ENCODE assay signal across 1 cellular context in the genomic region with DNA sequence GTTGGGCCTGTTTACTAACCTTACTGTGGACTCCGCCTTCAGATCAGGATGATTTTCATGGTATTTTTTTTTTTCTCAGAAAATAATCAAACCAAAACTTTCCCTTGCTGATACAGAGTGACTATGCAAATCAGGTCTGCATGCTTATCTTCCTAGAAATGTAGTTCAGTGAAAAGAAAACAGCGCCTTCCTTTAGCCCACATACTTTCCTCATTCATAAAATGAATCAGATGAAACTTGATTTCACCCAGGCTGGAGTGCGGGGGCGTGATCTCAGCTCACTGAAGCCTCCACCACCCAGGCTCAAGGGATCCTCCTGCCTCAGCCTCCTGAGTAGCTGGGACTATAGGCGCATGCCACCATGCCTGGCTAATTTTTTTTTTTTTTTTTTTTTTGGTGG.
A peak's percentile ranks its signal among the peaks of the same experiment; 100 is the strongest.
TF ChIP-seq lines count a peak whose summit lies in the region.

No MANE protein-coding gene starts in this region.

TF ChIP-seq in GM12878, 131 proteins besides CTCF, POLR2A, EP300 and RAD21 (continues in another document):
- TF ChIP-seq, protein P1, sequence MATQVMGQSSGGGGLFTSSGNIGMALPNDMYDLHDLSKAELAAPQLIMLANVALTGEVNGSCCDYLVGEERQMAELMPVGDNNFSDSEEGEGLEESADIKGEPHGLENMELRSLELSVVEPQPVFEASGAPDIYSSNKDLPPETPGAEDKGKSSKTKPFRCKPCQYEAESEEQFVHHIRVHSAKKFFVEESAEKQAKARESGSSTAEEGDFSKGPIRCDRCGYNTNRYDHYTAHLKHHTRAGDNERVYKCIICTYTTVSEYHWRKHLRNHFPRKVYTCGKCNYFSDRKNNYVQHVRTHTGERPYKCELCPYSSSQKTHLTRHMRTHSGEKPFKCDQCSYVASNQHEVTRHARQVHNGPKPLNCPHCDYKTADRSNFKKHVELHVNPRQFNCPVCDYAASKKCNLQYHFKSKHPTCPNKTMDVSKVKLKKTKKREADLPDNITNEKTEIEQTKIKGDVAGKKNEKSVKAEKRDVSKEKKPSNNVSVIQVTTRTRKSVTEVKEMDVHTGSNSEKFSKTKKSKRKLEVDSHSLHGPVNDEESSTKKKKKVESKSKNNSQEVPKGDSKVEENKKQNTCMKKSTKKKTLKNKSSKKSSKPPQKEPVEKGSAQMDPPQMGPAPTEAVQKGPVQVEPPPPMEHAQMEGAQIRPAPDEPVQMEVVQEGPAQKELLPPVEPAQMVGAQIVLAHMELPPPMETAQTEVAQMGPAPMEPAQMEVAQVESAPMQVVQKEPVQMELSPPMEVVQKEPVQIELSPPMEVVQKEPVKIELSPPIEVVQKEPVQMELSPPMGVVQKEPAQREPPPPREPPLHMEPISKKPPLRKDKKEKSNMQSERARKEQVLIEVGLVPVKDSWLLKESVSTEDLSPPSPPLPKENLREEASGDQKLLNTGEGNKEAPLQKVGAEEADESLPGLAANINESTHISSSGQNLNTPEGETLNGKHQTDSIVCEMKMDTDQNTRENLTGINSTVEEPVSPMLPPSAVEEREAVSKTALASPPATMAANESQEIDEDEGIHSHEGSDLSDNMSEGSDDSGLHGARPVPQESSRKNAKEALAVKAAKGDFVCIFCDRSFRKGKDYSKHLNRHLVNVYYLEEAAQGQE (IDR thresholded peaks at IDR 0.05; ENCODE audit: low read depth, low read length), result no peak
- TF ChIP-seq RUNX3 (IDR thresholded peaks at IDR 0.05; ENCODE audit: low read length) (peak; percentile 72), RELA (IDR thresholded peaks at IDR 0.05; ENCODE audit: borderline replicate concordance, partially characterized antibody) (peak; percentile 37), MYB (IDR thresholded peaks at IDR 0.05; ENCODE audit: borderline replicate concordance, low read depth, low read length) (no peak), ATF7 (IDR thresholded peaks at IDR 0.05; ENCODE audit: low read depth) (peak; percentile 73), FOXM1 (IDR thresholded peaks at IDR 0.05; ENCODE audit: low read depth, low read length) (peak; percentile 68; the same call in 1 of the 2 replicates), CBX5 (IDR thresholded peaks at IDR 0.05; ENCODE audit: low read depth) (no peak), HDAC2 (IDR thresholded peaks at IDR 0.05) (no peak), STAT3 (IDR thresholded peaks at IDR 0.05; ENCODE audit: low read depth, low read length) (no peak), SUPT20H (IDR thresholded peaks at IDR 0.05; ENCODE audit: borderline replicate concordance, control insufficient read depth, low read depth, low read length) (no peak), EED (IDR thresholded peaks at IDR 0.05; ENCODE audit: low read depth) (0 out of 2 replicates have a peak, but pooled peaks have one; percentile 48), YY1 (IDR thresholded peaks at IDR 0.05; ENCODE audit: low read depth, low read length) (no peak), TCF7 (IDR thresholded peaks at IDR 0.05; ENCODE audit: borderline replicate concordance) (peak; percentile 13; the same call in 1 of the 2 replicates), POU2F2 (IDR thresholded peaks at IDR 0.05; ENCODE audit: borderline replicate concordance, low read depth, low read length) (peak; percentile 88), RBBP5 (conservative IDR thresholded peaks at IDR 0.05) (no peak), NR2C2 (IDR thresholded peaks at IDR 0.05; ENCODE audit: borderline replicate concordance, control insufficient read depth, insufficient read length, low read depth) (no peak), ZNF622 (IDR thresholded peaks at IDR 0.05) (no peak), EGR1 (IDR thresholded peaks at IDR 0.05; ENCODE audit: borderline replicate concordance in 1 of 2, low read depth in 2 of 2, low read length in 2 of 2) (peak in 1 of 2 experiments; percentile 92; a peak in 2 of 3 replicates), RAD51 (IDR thresholded peaks at IDR 0.05) (0 out of 2 replicates have a peak, but pooled peaks have one; percentile 16), IRF4 (IDR thresholded peaks at IDR 0.05; ENCODE audit: low read depth, low read length) (peak; percentile 85), IKZF2 (IDR thresholded peaks at IDR 0.05) (peak; percentile 83 to 84), IKZF1 (conservative IDR thresholded peaks at IDR 0.05) (peak; percentile 78), RB1 (IDR thresholded peaks at IDR 0.05; ENCODE audit: borderline replicate concordance) (no peak), CEBPB (IDR thresholded peaks at IDR 0.05; ENCODE audit: borderline replicate concordance in 1 of 2, low read depth in 2 of 2, low read length in 2 of 2) (0 out of 4 replicates have a peak, but pooled peaks of 1 of the 2 experiments have one; percentile 48), STAT1 (conservative IDR thresholded peaks at IDR 0.05) (no peak), MEF2A (IDR thresholded peaks at IDR 0.05; ENCODE audit: insufficient read depth, low read depth, low read length) (0 out of 2 replicates have a peak, but pooled peaks have one; percentile 67), MTA2 (IDR thresholded peaks at IDR 0.05; ENCODE audit: low read depth) (peak; percentile 38; the same call in 1 of the 2 replicates), JUNB (IDR thresholded peaks at IDR 0.05) (peak; percentile 86), NR2F1 (conservative IDR thresholded peaks at IDR 0.05) (0 out of 2 replicates have a peak, but pooled peaks have one; percentile 39), ZNF217 (IDR thresholded peaks at IDR 0.05) (peak; percentile 88), TBL1XR1 (IDR thresholded peaks at IDR 0.05; ENCODE audit: low read depth, low read length) (no peak), PAX5 (IDR thresholded peaks at IDR 0.05; ENCODE audit: borderline replicate concordance, low read depth, low read length) (no peak), TCF12 (IDR thresholded peaks at IDR 0.05; ENCODE audit: low read depth, low read length) (0 out of 2 replicates have a peak, but pooled peaks have one; percentile 25), CHD2 (IDR thresholded peaks at IDR 0.05; ENCODE audit: borderline replicate concordance, low read depth, low read length) (0 out of 2 replicates have a peak, but pooled peaks have one; percentile 34), ZBED1 (IDR thresholded peaks at IDR 0.05; ENCODE audit: borderline replicate concordance) (no peak), BHLHE40 (IDR thresholded peaks at IDR 0.05; ENCODE audit: borderline replicate concordance in 1 of 2, low read depth in 2 of 2, low read length in 1 of 2) (peak; percentile 49 to 66; a peak in 3 of 4 replicates)
- TF ChIP-seq, protein P2, sequence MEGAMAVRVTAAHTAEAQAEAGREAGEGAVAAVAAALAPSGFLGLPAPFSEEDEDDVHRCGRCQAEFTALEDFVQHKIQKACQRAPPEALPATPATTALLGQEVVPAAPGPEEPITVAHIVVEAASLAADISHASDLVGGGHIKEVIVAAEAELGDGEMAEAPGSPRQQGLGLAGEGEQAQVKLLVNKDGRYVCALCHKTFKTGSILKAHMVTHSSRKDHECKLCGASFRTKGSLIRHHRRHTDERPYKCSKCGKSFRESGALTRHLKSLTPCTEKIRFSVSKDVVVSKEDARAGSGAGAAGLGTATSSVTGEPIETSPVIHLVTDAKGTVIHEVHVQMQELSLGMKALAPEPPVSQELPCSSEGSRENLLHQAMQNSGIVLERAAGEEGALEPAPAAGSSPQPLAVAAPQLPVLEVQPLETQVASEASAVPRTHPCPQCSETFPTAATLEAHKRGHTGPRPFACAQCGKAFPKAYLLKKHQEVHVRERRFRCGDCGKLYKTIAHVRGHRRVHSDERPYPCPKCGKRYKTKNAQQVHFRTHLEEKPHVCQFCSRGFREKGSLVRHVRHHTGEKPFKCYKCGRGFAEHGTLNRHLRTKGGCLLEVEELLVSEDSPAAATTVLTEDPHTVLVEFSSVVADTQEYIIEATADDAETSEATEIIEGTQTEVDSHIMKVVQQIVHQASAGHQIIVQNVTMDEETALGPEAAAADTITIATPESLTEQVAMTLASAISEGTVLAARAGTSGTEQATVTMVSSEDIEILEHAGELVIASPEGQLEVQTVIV (IDR thresholded peaks at IDR 0.05; ENCODE audit: borderline replicate concordance, partially characterized antibody), result no peak
- TF ChIP-seq, protein P3, sequence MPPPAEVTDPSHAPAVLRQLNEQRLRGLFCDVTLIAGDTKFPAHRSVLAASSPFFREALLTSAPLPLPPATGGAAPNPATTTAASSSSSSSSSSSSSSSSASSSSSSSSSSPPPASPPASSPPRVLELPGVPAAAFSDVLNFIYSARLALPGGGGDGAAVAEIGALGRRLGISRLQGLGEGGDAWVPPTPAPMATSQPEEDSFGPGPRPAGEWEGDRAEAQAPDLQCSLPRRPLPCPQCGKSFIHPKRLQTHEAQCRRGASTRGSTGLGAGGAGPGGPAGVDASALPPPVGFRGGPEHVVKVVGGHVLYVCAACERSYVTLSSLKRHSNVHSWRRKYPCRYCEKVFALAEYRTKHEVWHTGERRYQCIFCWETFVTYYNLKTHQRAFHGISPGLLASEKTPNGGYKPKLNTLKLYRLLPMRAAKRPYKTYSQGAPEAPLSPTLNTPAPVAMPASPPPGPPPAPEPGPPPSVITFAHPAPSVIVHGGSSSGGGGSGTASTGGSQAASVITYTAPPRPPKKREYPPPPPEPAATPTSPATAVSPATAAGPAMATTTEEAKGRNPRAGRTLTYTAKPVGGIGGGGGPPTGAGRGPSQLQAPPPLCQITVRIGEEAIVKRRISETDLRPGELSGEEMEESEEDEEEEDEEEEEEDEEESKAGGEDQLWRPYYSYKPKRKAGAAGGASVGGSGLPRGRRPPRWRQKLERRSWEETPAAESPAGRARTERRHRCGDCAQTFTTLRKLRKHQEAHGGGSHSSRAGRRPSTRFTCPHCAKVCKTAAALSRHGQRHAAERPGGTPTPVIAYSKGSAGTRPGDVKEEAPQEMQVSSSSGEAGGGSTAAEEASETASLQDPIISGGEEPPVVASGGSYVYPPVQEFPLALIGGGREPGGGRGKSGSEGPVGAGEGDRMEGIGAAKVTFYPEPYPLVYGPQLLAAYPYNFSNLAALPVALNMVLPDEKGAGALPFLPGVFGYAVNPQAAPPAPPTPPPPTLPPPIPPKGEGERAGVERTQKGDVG (CRISPR knock-in tag; IDR thresholded peaks at IDR 0.05), result no peak
- TF ChIP-seq, protein P4, sequence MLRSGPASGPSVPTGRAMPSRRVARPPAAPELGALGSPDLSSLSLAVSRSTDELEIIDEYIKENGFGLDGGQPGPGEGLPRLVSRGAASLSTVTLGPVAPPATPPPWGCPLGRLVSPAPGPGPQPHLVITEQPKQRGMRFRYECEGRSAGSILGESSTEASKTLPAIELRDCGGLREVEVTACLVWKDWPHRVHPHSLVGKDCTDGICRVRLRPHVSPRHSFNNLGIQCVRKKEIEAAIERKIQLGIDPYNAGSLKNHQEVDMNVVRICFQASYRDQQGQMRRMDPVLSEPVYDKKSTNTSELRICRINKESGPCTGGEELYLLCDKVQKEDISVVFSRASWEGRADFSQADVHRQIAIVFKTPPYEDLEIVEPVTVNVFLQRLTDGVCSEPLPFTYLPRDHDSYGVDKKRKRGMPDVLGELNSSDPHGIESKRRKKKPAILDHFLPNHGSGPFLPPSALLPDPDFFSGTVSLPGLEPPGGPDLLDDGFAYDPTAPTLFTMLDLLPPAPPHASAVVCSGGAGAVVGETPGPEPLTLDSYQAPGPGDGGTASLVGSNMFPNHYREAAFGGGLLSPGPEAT (IDR thresholded peaks at IDR 0.05; ENCODE audit: low read depth), result peak; percentile 80
- TF ChIP-seq, protein P5, sequence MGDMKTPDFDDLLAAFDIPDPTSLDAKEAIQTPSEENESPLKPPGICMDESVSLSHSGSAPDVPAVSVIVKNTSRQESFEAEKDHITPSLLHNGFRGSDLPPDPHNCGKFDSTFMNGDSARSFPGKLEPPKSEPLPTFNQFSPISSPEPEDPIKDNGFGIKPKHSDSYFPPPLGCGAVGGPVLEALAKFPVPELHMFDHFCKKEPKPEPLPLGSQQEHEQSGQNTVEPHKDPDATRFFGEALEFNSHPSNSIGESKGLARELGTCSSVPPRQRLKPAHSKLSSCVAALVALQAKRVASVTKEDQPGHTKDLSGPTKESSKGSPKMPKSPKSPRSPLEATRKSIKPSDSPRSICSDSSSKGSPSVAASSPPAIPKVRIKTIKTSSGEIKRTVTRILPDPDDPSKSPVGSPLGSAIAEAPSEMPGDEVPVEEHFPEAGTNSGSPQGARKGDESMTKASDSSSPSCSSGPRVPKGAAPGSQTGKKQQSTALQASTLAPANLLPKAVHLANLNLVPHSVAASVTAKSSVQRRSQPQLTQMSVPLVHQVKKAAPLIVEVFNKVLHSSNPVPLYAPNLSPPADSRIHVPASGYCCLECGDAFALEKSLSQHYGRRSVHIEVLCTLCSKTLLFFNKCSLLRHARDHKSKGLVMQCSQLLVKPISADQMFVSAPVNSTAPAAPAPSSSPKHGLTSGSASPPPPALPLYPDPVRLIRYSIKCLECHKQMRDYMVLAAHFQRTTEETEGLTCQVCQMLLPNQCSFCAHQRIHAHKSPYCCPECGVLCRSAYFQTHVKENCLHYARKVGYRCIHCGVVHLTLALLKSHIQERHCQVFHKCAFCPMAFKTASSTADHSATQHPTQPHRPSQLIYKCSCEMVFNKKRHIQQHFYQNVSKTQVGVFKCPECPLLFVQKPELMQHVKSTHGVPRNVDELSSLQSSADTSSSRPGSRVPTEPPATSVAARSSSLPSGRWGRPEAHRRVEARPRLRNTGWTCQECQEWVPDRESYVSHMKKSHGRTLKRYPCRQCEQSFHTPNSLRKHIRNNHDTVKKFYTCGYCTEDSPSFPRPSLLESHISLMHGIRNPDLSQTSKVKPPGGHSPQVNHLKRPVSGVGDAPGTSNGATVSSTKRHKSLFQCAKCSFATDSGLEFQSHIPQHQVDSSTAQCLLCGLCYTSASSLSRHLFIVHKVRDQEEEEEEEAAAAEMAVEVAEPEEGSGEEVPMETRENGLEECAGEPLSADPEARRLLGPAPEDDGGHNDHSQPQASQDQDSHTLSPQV (IDR thresholded peaks at IDR 0.05), result no peak
- TF ChIP-seq, protein P6, sequence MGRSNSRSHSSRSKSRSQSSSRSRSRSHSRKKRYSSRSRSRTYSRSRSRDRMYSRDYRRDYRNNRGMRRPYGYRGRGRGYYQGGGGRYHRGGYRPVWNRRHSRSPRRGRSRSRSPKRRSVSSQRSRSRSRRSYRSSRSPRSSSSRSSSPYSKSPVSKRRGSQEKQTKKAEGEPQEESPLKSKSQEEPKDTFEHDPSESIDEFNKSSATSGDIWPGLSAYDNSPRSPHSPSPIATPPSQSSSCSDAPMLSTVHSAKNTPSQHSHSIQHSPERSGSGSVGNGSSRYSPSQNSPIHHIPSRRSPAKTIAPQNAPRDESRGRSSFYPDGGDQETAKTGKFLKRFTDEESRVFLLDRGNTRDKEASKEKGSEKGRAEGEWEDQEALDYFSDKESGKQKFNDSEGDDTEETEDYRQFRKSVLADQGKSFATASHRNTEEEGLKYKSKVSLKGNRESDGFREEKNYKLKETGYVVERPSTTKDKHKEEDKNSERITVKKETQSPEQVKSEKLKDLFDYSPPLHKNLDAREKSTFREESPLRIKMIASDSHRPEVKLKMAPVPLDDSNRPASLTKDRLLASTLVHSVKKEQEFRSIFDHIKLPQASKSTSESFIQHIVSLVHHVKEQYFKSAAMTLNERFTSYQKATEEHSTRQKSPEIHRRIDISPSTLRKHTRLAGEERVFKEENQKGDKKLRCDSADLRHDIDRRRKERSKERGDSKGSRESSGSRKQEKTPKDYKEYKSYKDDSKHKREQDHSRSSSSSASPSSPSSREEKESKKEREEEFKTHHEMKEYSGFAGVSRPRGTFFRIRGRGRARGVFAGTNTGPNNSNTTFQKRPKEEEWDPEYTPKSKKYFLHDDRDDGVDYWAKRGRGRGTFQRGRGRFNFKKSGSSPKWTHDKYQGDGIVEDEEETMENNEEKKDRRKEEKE (IDR thresholded peaks at IDR 0.05), result no peak
